9 cellular contexts compared by ENCODE assay signal in genomic region chr1:62439652-62440371, GRCh38. TPM values are rescaled to one million over a fixed set of nuclear protein-coding genes. Genes with fewer than 3 reads are reported as not detected.
DNase-seq lines count a peak whose midpoint lies in the region; ATAC-seq and TF ChIP-seq lines count a peak whose summit lies in the region.
"Had no signal": no experiment of that assay in that cellular context is flagged by ENCODE, and none has a peak within 500 bp of the region (broad histone marks: within the 10 kb centered on the region; RNA-seq: fewer than 3 reads in every experiment).

No MANE protein-coding gene starts in this region.

- no peak overlapping the region for H2AFZ ChIP-seq in KMS-11 (ENCODE audit: low read depth)

- peaks cover 25% of the 10 kb centered on the region for H3K4me1 ChIP-seq in KMS-11 (ENCODE audit: low read depth, poor library complexity, severe bottlenecking)
- no peaks in the 10 kb centered on the region for H3K4me1 ChIP-seq in endodermal cell (ENCODE audit: control insufficient read depth, insufficient read depth, low read length)
- H3K4me1 ChIP-seq in ovary (ENCODE audit: insufficient read depth): peaks cover 2% of the 10 kb centered on the region

- 91 to 94% methylated on average over 4 of the region's 4 CpGs for WGBS in endodermal cell (ENCODE audit: insufficient coverage in 1 of 2, insufficient read length in 1 of 2), 2 experiments
- WGBS in ovary, 3 donors: 69 to 90% (median 77%) methylated on average over 4 of the region's 4 CpGs

- H3K9ac ChIP-seq in KMS-11: no peak overlapping the region
- H3K9ac ChIP-seq in endodermal cell (ENCODE audit: extremely low read depth, low read length, poor library complexity, severe bottlenecking): no peak overlapping the region

- H3K27ac ChIP-seq in KMS-11 (no peak overlapping the region), endodermal cell (ENCODE audit: low read depth, low read length) (no peak overlapping the region), ovary (no peak overlapping the region)

- H3K36me3 Mint-ChIP-seq in endodermal cell (ENCODE audit: low read depth): peaks cover 33% of the 10 kb centered on the region

- H3K4me2 ChIP-seq in KMS-11: peak overlapping the region; percentile 79

- H3K4me3 Mint-ChIP-seq in endodermal cell: no peak overlapping the region

- no peak for TF ChIP-seq EP300 in ovary (IDR thresholded peaks at IDR 0.05)

- H3K9me3 Mint-ChIP-seq in endodermal cell: no peaks in the 10 kb centered on the region

- TF ChIP-seq CTCF in KMS-11 (conservative IDR thresholded peaks at IDR 0.05; ENCODE audit: low read depth, low read length) (no peak), endodermal cell (conservative IDR thresholded peaks at IDR 0.05) (no peak), ovary (IDR thresholded peaks at IDR 0.05) (no peak)

- H3K27ac Mint-ChIP-seq in endodermal cell: no peak overlapping the region
- H3K27ac Mint-ChIP-seq: naive B cell had no signal

- H3K27me3 ChIP-seq in KMS-11 (ENCODE audit: insufficient read depth, low read depth) (no peaks in the 10 kb centered on the region), endodermal cell (ENCODE audit: control insufficient read depth, insufficient read depth, low read length, poor library complexity, severe bottlenecking) (no peaks in the 10 kb centered on the region), ovary (no peaks in the 10 kb centered on the region)

- peaks cover 71% of the 10 kb centered on the region for H3K79me2 ChIP-seq in KMS-11 (ENCODE audit: insufficient read depth, low read depth)

- H3K27me3 Mint-ChIP-seq in endodermal cell (ENCODE audit: insufficient read depth): no peaks in the 10 kb centered on the region
- H3K27me3 Mint-ChIP-seq: naive B cell had no signal

- H3K36me3 ChIP-seq in KMS-11 (ENCODE audit: insufficient read depth): peaks cover 18% of the 10 kb centered on the region; the same call in 1 of the 2 replicates
- H3K36me3 ChIP-seq in endodermal cell (ENCODE audit: control insufficient read depth, insufficient read depth, low read length): peaks cover 44% of the 10 kb centered on the region
- no peaks in the 10 kb centered on the region for H3K36me3 ChIP-seq in ovary

- peaks cover 41% of the 10 kb centered on the region for H4K20me1 ChIP-seq in KMS-11 (ENCODE audit: insufficient read depth)

- H3K4me3 ChIP-seq in KMS-11 (IDR thresholded peaks at IDR 0.05; ENCODE audit: insufficient read depth, low read depth, low read length) (no peak overlapping the region), endodermal cell (ENCODE audit: low read length) (peak overlapping the region; percentile 55), ovary (no peak overlapping the region)

- no peaks in the 10 kb centered on the region for H3K9me3 ChIP-seq in endodermal cell (ENCODE audit: control insufficient read depth, low read length)
- H3K9me3 ChIP-seq in ovary: no peaks in the 10 kb centered on the region

- peak; percentile 18 for ATAC-seq in GM21528 (IDR thresholded peaks at IDR 0.05; ENCODE audit: low FRiP score, unreplicated experiment)

- intact Hi-C loops in ovary (cut with DNase I): no loop called here

- TF ChIP-seq POLR2A in ovary (IDR thresholded peaks at IDR 0.05): no peak

- DNase-seq in EH (ENCODE audit: low read depth) (peak; percentile 22), endodermal cell (no peak), H4 (ENCODE audit: low spot score) (no peak), epidermal melanocyte (ENCODE audit: insufficient read length, low spot score) (no peak), SK-N-DZ (ENCODE audit: low spot score) (no peak), ovary (no peak)
- DNase-seq: naive B cell had no signal

- peaks cover 14% of the 10 kb centered on the region for H3K4me1 Mint-ChIP-seq in endodermal cell

RNA-seq across cellular contexts. Expression of gene USP1, which starts 3.0 kb away (rescaled TPM):
- 10 to 100 TPM; 42.5 to 55.8 TPM for total RNA-seq in endodermal cell
- polyA plus RNA-seq in endodermal cell (2013, experiment 1 of 2): 56.7 TPM
- polyA plus RNA-seq in endodermal cell (2013, experiment 2 of 2): 61.8 TPM
- 55.4 and 63.2 TPM in 2 replicates for total RNA-seq in H4 (2014; rRNA removed; shearing (Covaris generic))
- 68.0 and 69.8 TPM in 2 replicates for polyA plus RNA-seq in SK-N-DZ (2014; cell fraction: cytosol; rRNA removed)
- polyA plus RNA-seq in SK-N-DZ (2014; cell fraction: nucleus; rRNA removed): 35.5 and 43.2 TPM in 2 replicates
- 10 to 100 TPM; 24.9 to 47.8 (median 38.0) TPM for total RNA-seq in ovary
- polyA plus RNA-seq in ovary: 10 to 100 TPM; 18.1 to 21.5 TPM
